ENCODE assay signal across 31 cellular contexts in the genomic region with DNA sequence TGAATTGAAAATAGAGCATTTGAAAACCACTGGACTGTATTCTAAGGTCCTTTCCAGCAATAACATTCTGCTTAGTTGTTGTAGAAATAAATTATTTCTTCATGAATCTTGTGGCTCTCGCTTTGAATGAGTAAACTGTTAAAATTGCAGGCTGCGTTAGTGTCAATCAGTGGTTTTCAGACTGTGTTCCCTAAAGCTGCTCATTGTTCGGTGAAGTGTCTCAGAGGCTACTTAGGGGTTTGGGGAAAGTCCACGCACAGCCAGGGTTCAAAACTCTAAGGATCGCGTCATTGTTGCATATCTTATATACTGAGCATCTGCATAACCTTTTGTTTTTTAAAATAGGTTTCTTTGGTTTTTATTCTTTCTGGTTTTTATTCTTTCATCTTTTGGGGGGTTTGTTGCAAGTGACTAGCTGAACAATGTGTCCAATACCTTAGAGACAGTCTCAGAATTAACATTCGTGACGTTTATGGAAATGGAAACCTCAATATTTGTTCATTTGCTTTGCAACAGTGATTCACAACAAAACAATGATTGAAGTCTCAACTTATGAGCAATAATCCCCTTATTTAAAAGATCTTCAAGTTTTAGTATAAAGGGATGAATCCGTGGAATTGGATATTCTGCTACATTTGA.
DNase-seq lines count a peak whose midpoint lies in the region; ATAC-seq and TF ChIP-seq lines count a peak whose summit lies in the region.
"Had no signal": no experiment of that assay in that cellular context is flagged by ENCODE, and none has a peak within 500 bp of the region (broad histone marks: within the 10 kb centered on the region; RNA-seq: fewer than 3 reads in every experiment).

No MANE protein-coding gene starts in this region.

- peak overlapping the region; percentile 17; the same call in 1 of the 2 replicates for H3K4me2 ChIP-seq in PC-3 (ENCODE audit: low read length)

- no peaks in the 10 kb centered on the region for H3K9me2 ChIP-seq in PC-3 (replicated peaks; ENCODE audit: low read length)

- no peaks in the 10 kb centered on the region for H3K79me2 ChIP-seq in PC-3 (ENCODE audit: low read length)

- peaks cover 20% of the 10 kb centered on the region for H3K4me1 ChIP-seq in PC-3 (ENCODE audit: insufficient read depth, low read length)
- H3K4me1 ChIP-seq: left lung, spleen had no signal

- H3K9me3 Mint-ChIP-seq in stimulated activated effector memory CD8-positive, alpha-beta T cell treated with anti-CD3 and anti-CD28 coated beads, Interleukin-12 subunit alpha, Interleukin-12 subunit beta, amount 100 ng/mL, for 72 hours, result no peaks in the 10 kb centered on the region
- H3K9me3 Mint-ChIP-seq: CD4-positive, alpha-beta T cell; naive B cell; T-helper 1 cell treated with Interleukin-12 subunit alpha and Interleukin-12 subunit beta and Interleukin-4 antibody, amounts not matched to agents 30 μg/mL and 1 μg/mL, for 36 hours had no signal

- no peak overlapping the region for H3K27ac Mint-ChIP-seq in stimulated activated effector memory CD8-positive, alpha-beta T cell treated with anti-CD3 and anti-CD28 coated beads, Interleukin-12 subunit alpha, Interleukin-12 subunit beta, amount 100 ng/mL, for 72 hours
- H3K27ac Mint-ChIP-seq: CD4-positive, alpha-beta T cell; naive B cell; T-helper 1 cell treated with Interleukin-12 subunit alpha and Interleukin-12 subunit beta and Interleukin-4 antibody, amounts not matched to agents 30 μg/mL and 1 μg/mL, for 36 hours had no signal

- intact Hi-C loops in PC-3 (cut with micrococcal nuclease), result loop anchor here (2.0 kb wide), 1 partner anchor 52 kb away; no protein-coding TSS in a partner anchor

- peaks cover 7% of the 10 kb centered on the region; the same call in 1 of the 2 replicates for H3K36me3 ChIP-seq in PC-3 (ENCODE audit: low read depth, low read length)

- peak; percentile 11 for DNase-seq in GM10266 (ENCODE audit: extremely low spot score)
- DNase-seq in PC-3, result peak; percentile 69
- peak; percentile 35 for DNase-seq in fibroblast of gingiva (ENCODE audit: low read depth)
- no peak for DNase-seq in stimulated activated effector memory CD8-positive, alpha-beta T cell treated with anti-CD3 and anti-CD28 coated beads, Interleukin-12 subunit alpha, Interleukin-12 subunit beta, amount 100 ng/mL, for 72 hours (ENCODE audit: low spot score in 2 of 2)
- no peak for DNase-seq in stimulated activated CD4-positive, alpha-beta T cell treated with anti-CD3 and anti-CD28 coated beads, Interleukin-4, amount 100 ng/mL, for 1 hour
- no peak for DNase-seq in NCI-H82 treated with DMSO at 0.1 percent for 48 hours (lab: John Stamatoyannopoulos, UW; ENCODE audit: unreplicated experiment)
- DNase-seq in hippocampal formation (lab: John Stamatoyannopoulos, UW), result no peak
- DNase-seq in HEK293T (ENCODE audit: extremely low spot score), result no peak
- DNase-seq: activated CD4-positive, CD25-positive, alpha-beta regulatory T cell treated with anti-CD3 and anti-CD28 coated beads, Interleukin-2, amount 50 U/mL, for 72 hours; amniotic stem cell; CD4-positive, alpha-beta T cell; central memory CD4-positive, alpha-beta T cell; dermis blood vessel endothelial cell; EL; foreskin melanocyte; left lung; mesendoderm; naive B cell; NCI-H1092 treated with DMSO at 0.1 percent for 48 hours; NCI-H187 treated with DMSO at 0.1 percent for 48 hours; NCI-H526 treated with DMSO at 0.1 percent for 48 hours; nucleus accumbens; RPMI8226; spleen; stimulated activated CD4-positive, alpha-beta T cell treated with anti-CD3 and anti-CD28 coated beads, Interleukin-4, amount 100 ng/mL, for 4 hours; stimulated activated naive CD8-positive, alpha-beta T cell treated with anti-CD3 and anti-CD28 coated beads, Interleukin-15, Interleukin-2, amounts not matched to agents 100 U/mL and 50 U/mL, for 24 hours had no signal

- no peak overlapping the region for H2AFZ ChIP-seq in PC-3 (ENCODE audit: low read length)

- no TSS peak for BruUV-seq in PC-3 (replicated peaks; lab: Mats Ljungman, UMichigan)

- peak overlapping the region; percentile 33 for H3K27ac ChIP-seq in PC-3 (ENCODE audit: low read length)
- H3K27ac ChIP-seq: left lung, SK-N-MC, spleen, tibial nerve had no signal

- POLR2A ChIA-PET in PC-3 (lab: Charles Lee; ENCODE audit: unreplicated experiment), result no interaction called here
- POLR2A ChIA-PET in HEK293T (lab: Yijun Ruan, JAX), result no interaction called here

- TF ChIP-seq CTCF in GM10266 (IDR thresholded peaks at IDR 0.05; ENCODE audit: control insufficient read depth, insufficient read depth, low read depth, missing control alignments) (no peak), PC-3 (conservative IDR thresholded peaks at IDR 0.05; ENCODE audit: low read depth, low read length) (no peak)

- no peak overlapping the region for H3K4me3 Mint-ChIP-seq in stimulated activated effector memory CD8-positive, alpha-beta T cell treated with anti-CD3 and anti-CD28 coated beads, Interleukin-12 subunit alpha, Interleukin-12 subunit beta, amount 100 ng/mL, for 72 hours
- H3K4me3 Mint-ChIP-seq: CD4-positive, alpha-beta T cell; naive B cell; T-helper 1 cell treated with Interleukin-12 subunit alpha and Interleukin-12 subunit beta and Interleukin-4 antibody, amounts not matched to agents 30 μg/mL and 1 μg/mL, for 36 hours had no signal

- CTCF ChIA-PET in PC-3 (lab: Charles Lee) (no interaction called here), HEK293T (lab: Yijun Ruan, JAX) (no interaction called here)

- H3K27me3 ChIP-seq in PC-3 (ENCODE audit: low read length), result no peaks in the 10 kb centered on the region
- H3K27me3 ChIP-seq: left lung, spleen, tibial nerve had no signal

- no peaks in the 10 kb centered on the region for H3K9me3 ChIP-seq in PC-3 (ENCODE audit: low read length)
- H3K9me3 ChIP-seq: HAP-1, left lung, spleen, tibial nerve had no signal

- no peaks in the 10 kb centered on the region for H3K36me3 Mint-ChIP-seq in stimulated activated effector memory CD8-positive, alpha-beta T cell treated with anti-CD3 and anti-CD28 coated beads, Interleukin-12 subunit alpha, Interleukin-12 subunit beta, amount 100 ng/mL, for 72 hours

- no peak overlapping the region for H3K9ac ChIP-seq in PC-3 (ENCODE audit: low read length)

- H3K4me3 ChIP-seq in PC-3 (ENCODE audit: low read length), result no peak overlapping the region
- H3K4me3 ChIP-seq: HAP-1, left lung, SK-N-MC, spleen, tibial nerve had no signal

- ATAC-seq in PC-3, result peak; percentile 88
- ATAC-seq in stimulated activated effector memory CD8-positive, alpha-beta T cell treated with anti-CD3 and anti-CD28 coated beads, Interleukin-12 subunit alpha, Interleukin-12 subunit beta, amount 100 ng/mL, for 72 hours, result peak; percentile 87
- ATAC-seq: HepG2; left lung; stimulated activated naive CD8-positive, alpha-beta T cell treated with anti-CD3 and anti-CD28 coated beads, Interleukin-15, Interleukin-2, amounts not matched to agents 100 U/mL and 50 U/mL, for 24 hours had no signal

- no peaks in the 10 kb centered on the region for H3F3A ChIP-seq in PC-3 (ENCODE audit: low read length, unreplicated experiment)

- no peaks in the 10 kb centered on the region for H4K20me1 ChIP-seq in PC-3 (ENCODE audit: low read length)

- no peaks in the 10 kb centered on the region for H3K4me1 Mint-ChIP-seq in stimulated activated effector memory CD8-positive, alpha-beta T cell treated with anti-CD3 and anti-CD28 coated beads, Interleukin-12 subunit alpha, Interleukin-12 subunit beta, amount 100 ng/mL, for 72 hours
- H3K4me1 Mint-ChIP-seq: naive B cell had no signal

TF ChIP-seq in HEK293T, 16 proteins besides CTCF, POLR2A, EP300 and RAD21:
- TF ChIP-seq HDGF (IDR thresholded peaks at IDR 0.05; ENCODE audit: borderline replicate concordance), result no peak

Comparison
In these comparisons a context has a peak if more than half of its experiments do, and no peak if none do; other contexts are left out.
1. DNase-seq: peak in GM10266 (single experiment), PC-3 (single experiment) and fibroblast of gingiva (single experiment); none in stimulated activated effector memory CD8-positive, alpha-beta T cell treated with anti-CD3 and anti-CD28 coated beads, Interleukin-12 subunit alpha, Interleukin-12 subunit beta, amount 100 ng/mL, for 72 hours (0 of 2), stimulated activated CD4-positive, alpha-beta T cell treated with anti-CD3 and anti-CD28 coated beads, Interleukin-4, amount 100 ng/mL, for 1 hour (single experiment), NCI-H82 treated with DMSO at 0.1 percent for 48 hours (single experiment), hippocampal formation (0 of 2) and HEK293T (single experiment).